11 cellular contexts compared by ENCODE assay signal in the genomic region with DNA sequence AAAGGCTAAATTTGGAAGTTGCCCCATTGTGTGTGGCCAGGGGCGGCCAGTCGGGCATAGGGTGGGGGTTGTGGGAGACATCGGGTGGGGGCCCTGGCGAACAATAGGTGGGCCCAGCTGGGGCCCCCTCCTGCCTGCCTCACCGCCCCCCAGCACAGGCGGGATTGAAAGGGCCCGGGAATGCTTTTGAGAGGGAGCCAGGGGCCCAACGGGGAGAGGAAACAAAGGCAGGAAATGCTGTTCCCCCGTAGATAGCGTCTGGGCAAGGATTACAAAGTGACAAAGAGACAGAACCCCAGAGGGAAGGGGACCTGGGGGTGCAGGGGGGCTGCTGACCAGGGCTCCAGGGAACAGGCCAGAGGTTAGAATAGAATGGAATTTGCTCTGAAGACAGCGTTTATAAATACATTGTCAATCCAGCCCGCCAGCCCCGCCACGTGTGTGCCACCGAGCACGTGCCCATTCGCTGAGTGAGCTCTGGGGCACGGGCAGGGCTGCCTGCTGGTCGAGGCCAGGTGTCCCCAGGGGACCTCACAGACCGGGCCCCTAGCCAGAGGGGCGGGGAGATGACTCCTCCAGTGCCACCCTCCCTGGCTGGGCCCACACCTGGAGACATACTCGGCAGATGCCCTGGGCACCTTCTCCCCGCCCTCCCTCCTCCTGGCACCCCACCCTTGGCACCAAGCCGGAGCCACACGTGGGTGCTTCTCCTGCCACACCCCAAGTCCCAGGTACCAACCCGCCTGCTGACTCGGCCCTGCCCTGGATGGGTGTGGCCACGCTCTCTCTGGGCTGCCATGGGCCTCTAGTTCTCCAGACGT. TPM values are rescaled to one million over a fixed set of nuclear protein-coding genes. Genes with fewer than 3 reads are reported as not detected.
A peak's percentile ranks its signal among the peaks of the same experiment; 100 is the strongest.
DNase-seq lines count a peak whose midpoint lies in the region; ATAC-seq, FAIRE-seq and TF ChIP-seq lines count a peak whose summit lies in the region.
"Had no signal": no experiment of that assay in that cellular context is flagged by ENCODE, and none has a peak within 500 bp of the region (broad histone marks: within the 10 kb centered on the region; RNA-seq: fewer than 3 reads in every experiment).

No MANE protein-coding gene starts in this region.

- H3K9me3 Mint-ChIP-seq in natural killer cell: no peaks in the 10 kb centered on the region

- H3K36me3 ChIP-seq in PC-9 (ENCODE audit: low read depth): peaks cover 24% of the 10 kb centered on the region
- H3K36me3 ChIP-seq: ovary had no signal

- TF ChIP-seq CTCF in PC-9 (conservative IDR thresholded peaks at IDR 0.05) (no peak), foreskin keratinocyte (conservative IDR thresholded peaks at IDR 0.05) (no peak), natural killer cell (IDR thresholded peaks at IDR 0.05) (no peak)

- H3K9me2 ChIP-seq in PC-9 (ENCODE audit: insufficient read depth): no peaks in the 10 kb centered on the region

- H3K4me1 ChIP-seq in PC-9 (replicated peaks; ENCODE audit: insufficient read depth): peaks cover 34% of the 10 kb centered on the region
- peaks cover 14% of the 10 kb centered on the region for H3K4me1 ChIP-seq in foreskin keratinocyte

- H3K27me3 ChIP-seq in PC-9 (ENCODE audit: insufficient read depth, low read depth) (no peaks in the 10 kb centered on the region), foreskin keratinocyte (no peaks in the 10 kb centered on the region)
- H3K27me3 ChIP-seq: ovary had no signal

- peaks cover 28% of the 10 kb centered on the region; the same call in 1 of the 2 replicates for H3F3A ChIP-seq in PC-9 (ENCODE audit: insufficient read depth, low read depth)

- H3K4me3 ChIP-seq in PC-9: no peak overlapping the region
- H3K4me3 ChIP-seq: ovary had no signal

- peaks cover 29% of the 10 kb centered on the region for H4K20me1 ChIP-seq in PC-9 (ENCODE audit: insufficient read depth)

- peak overlapping the region; percentile 42 for H3K4me3 Mint-ChIP-seq in natural killer cell

- no peak overlapping the region for H3K27ac ChIP-seq in PC-9
- no peak overlapping the region for H3K27ac ChIP-seq in foreskin keratinocyte
- H3K27ac ChIP-seq: ovary had no signal

- BruUV-seq in PC-9 (replicated peaks; lab: Mats Ljungman, UMichigan): no TSS peak

- DNase-seq in COLO668 (lab: John Stamatoyannopoulos, UW; ENCODE audit: unreplicated experiment) (peak; percentile 53), PC-9 (peak; percentile 58 to 95), foreskin keratinocyte (peak in 1 of 2 donors; percentile 70), natural killer cell (no peak), HTR-8/SVneo (ENCODE audit: insufficient read length, low spot score) (no peak), EL (no peak)
- no peak for DNase-seq in stimulated activated CD4-positive, alpha-beta T cell treated with anti-CD3 and anti-CD28 coated beads, Interleukin-15, amount 100 ng/mL, for 24 hours
- DNase-seq: Karpas-422, ovary had no signal

- no peaks in the 10 kb centered on the region for H3K36me3 Mint-ChIP-seq in natural killer cell

- ATAC-seq in foreskin keratinocyte: peak; percentile 53
- peak in 1 of 3 donors; percentile 22 for ATAC-seq in natural killer cell
- no peak for ATAC-seq in GM18907 (IDR thresholded peaks at IDR 0.05; ENCODE audit: unreplicated experiment)

- H3K4me2 ChIP-seq in PC-9: no peak overlapping the region

- no peak overlapping the region for H3K27ac Mint-ChIP-seq in natural killer cell

- POLR2A ChIA-PET in PC-9 (lab: Charles Lee; ENCODE audit: unreplicated experiment): interaction anchor here (0.5 to 0.7 kb wide), 3 partner anchors 33 to 92 kb away, joined by 3 to 4 read pairs (median 3); no protein-coding TSS in a partner anchor

- CTCF ChIA-PET in PC-9 (lab: Charles Lee): no interaction called here

- peaks cover 58 to 71% of the 10 kb centered on the region in 2 donors for H3K27me3 Mint-ChIP-seq in natural killer cell (ENCODE audit: low read depth in 2 of 2)

- no peaks in the 10 kb centered on the region for H3K9me3 ChIP-seq in PC-9 (ENCODE audit: insufficient read depth, low read depth)
- H3K9me3 ChIP-seq: ovary had no signal

- intact Hi-C loops in PC-9 (cut with micrococcal nuclease; ENCODE audit: unreplicated experiment) (loop anchor here (1.0 kb wide), 1 partner anchor 21 kb away; no protein-coding TSS in a partner anchor), natural killer cell (cut with micrococcal nuclease) (loop anchor here (5.0 kb wide), 1 partner anchor 42 kb away; no protein-coding TSS in a partner anchor)

- H2AFZ ChIP-seq in PC-9: no peak overlapping the region

- peaks cover 25 to 56% of the 10 kb centered on the region in 2 donors for H3K4me1 Mint-ChIP-seq in natural killer cell

- peaks cover 58% of the 10 kb centered on the region for H3K79me2 ChIP-seq in PC-9 (ENCODE audit: low read depth)

- FAIRE-seq in HTR-8/SVneo (lab: Jason Lieb, UNC): no peak
- FAIRE-seq: D721Med had no signal

RNA-seq across cellular contexts. Expression of a gene that starts 9.7 kb away (rescaled TPM):
- total RNA-seq in PC-9 (2021): 35.5 and 39.7 TPM in 2 replicates
- 10.9 and 12.8 TPM in 2 replicates for total RNA-seq in foreskin keratinocyte
- polyA plus RNA-seq in foreskin keratinocyte: 9.8 and 12.0 TPM in 2 replicates
- 1 to 10 TPM in 1 of 3 donors, under 1 TPM in 2; 0.28 to 1.2 (median 0.31) TPM for total RNA-seq in natural killer cell

Comparison
In these comparisons a context has a peak if more than half of its experiments do, and no peak if none do; other contexts are left out.
1. DNase-seq: peak in COLO668 (single experiment) and PC-9 (2 of 2); none in natural killer cell (single experiment), HTR-8/SVneo (single experiment), stimulated activated CD4-positive, alpha-beta T cell treated with anti-CD3 and anti-CD28 coated beads, Interleukin-15, amount 100 ng/mL, for 24 hours (single experiment) and EL (single experiment).